ENCODE assay signal across 8 cellular contexts in genomic region chr2:70553584-70554337, GRCh38. TPM values are rescaled to one million over a fixed set of nuclear protein-coding genes. Genes with fewer than 3 reads are reported as not detected.
DNase-seq lines count a peak whose midpoint lies in the region; ATAC-seq, FAIRE-seq and TF ChIP-seq lines count a peak whose summit lies in the region.

Gene TGFA (minus strand): TSS chr2:70553826. CDS start chr2:70553767, 59 bp downstream.

- H3K27me3 ChIP-seq in ACC112 (ENCODE audit: insufficient read depth, low read length) (peaks cover 75% of the 10 kb centered on the region), H1 (replicated peaks in 1 of 4; ENCODE audit: control insufficient read depth in 3 of 4, extremely low read depth in 1 of 4, insufficient read depth in 3 of 4, low read length in 3 of 4) (peaks cover 6 to 45% (median 28%) of the 10 kb centered on the region in 4 experiments)

- no peak within 1 kb of the TSS for H2BK20ac ChIP-seq in H1 (ENCODE audit: low read length)

- CTCF ChIA-PET in H1 (lab: Charles Lee; ENCODE audit: partially characterized antibody) = interaction anchor here (0.7 to 2.8 kb wide), 7 partner anchors 17 to 220 kb away, joined by 3 to 23 read pairs (median 3); no protein-coding TSS in a partner anchor

- POLR2A ChIA-PET in H1 (lab: Charles Lee; ENCODE audit: partially characterized antibody) = interaction anchor here (1.0 to 1.8 kb wide), 3 partner anchors 66 to 296 kb away, joined by 3 to 4 read pairs (median 3); partner anchors contain the start of gene PCYOX1

- no peak within 1 kb of the TSS for H2AK5ac ChIP-seq in H1 (ENCODE audit: low read depth, low read length)

- no peak within 1 kb of the TSS; a peak in 2 of 7 replicates for H3K9ac ChIP-seq in H1 (replicated peaks in 1 of 4; ENCODE audit: extremely low read depth in 1 of 4, low read depth in 3 of 4, low read length in 3 of 4)

- H3K9me3 ChIP-seq in H1 (ENCODE audit: insufficient read depth in 2 of 2, low read depth in 1 of 2, low read length in 1 of 2) = no peaks in the 10 kb centered on the region

- 1% methylated on average over 34 of the region's 88 CpGs; no CpG with 5 or more reads in 1 of the 2 experiments for WGBS in H1 (ENCODE audit: extremely low coverage in 1 of 2, insufficient coverage in 1 of 2, insufficient read length in 1 of 2, insufficient replicate concordance in 2 of 2, low coverage in 1 of 2, low lambda C conversion rate in 2 of 2, missing lambda C conversion rate in 1 of 2), 2 experiments

- peak within 1 kb of the TSS; percentile 77 for H3K4me3 ChIP-seq in ACC112 (ENCODE audit: low read depth, low read length)
- peak within 1 kb of the TSS; percentile 45 to 85 (median 66) for H3K4me3 ChIP-seq in H1 (ENCODE audit: extremely low read depth in 1 of 4, insufficient read depth in 2 of 4, low read depth in 3 of 4, low read length in 4 of 4)

- TF ChIP-seq CTCF in H1 (IDR thresholded peaks at IDR 0.05; ENCODE audit: control extremely low read depth in 1 of 3, insufficient read depth in 1 of 3, low read depth in 1 of 3, low read length in 3 of 3) (peak; percentile 83 to 89 (median 85)), mesothelial cell of epicardium (IDR thresholded peaks at IDR 0.05; ENCODE audit: unreplicated experiment) (peak; percentile 80)

- no peak within 1 kb of the TSS for H4K5ac ChIP-seq in H1 (ENCODE audit: insufficient read length, low read depth, low read length)

- H3K9me3 Mint-ChIP-seq in mesothelial cell of epicardium = no peaks in the 10 kb centered on the region

- no peaks in the 10 kb centered on the region for H3K79me1 ChIP-seq in H1 (ENCODE audit: low read depth, low read length)

- TF ChIP-seq RAD21 in H1 (IDR thresholded peaks at IDR 0.05 in 1 of 2, conservative IDR thresholded peaks at IDR 0.05 in 1 of 2; ENCODE audit: low read depth in 2 of 2, low read length in 2 of 2) = peak; percentile 66 to 79; a peak in 3 of 4 replicates

- H4K8ac ChIP-seq in H1 (ENCODE audit: extremely low read depth, insufficient read depth, low read length) = peak within 1 kb of the TSS; percentile 64

- 0 out of 3 replicates have a peak, but pooled peaks of 1 of the 2 experiments have one; percentile 3 for TF ChIP-seq POLR2A in H1 (IDR thresholded peaks at IDR 0.05; ENCODE audit: control extremely low read depth in 1 of 2, low read depth in 2 of 2, low read length in 2 of 2)

- H3K36me3 Mint-ChIP-seq in mesothelial cell of epicardium = no peaks in the 10 kb centered on the region

- H3K18ac ChIP-seq in H1 (ENCODE audit: extremely low read depth, low read length) = peak within 1 kb of the TSS; percentile 78

- no peak within 1 kb of the TSS for H4K91ac ChIP-seq in H1 (replicated peaks; ENCODE audit: insufficient read length, low read length)

- H3K23me2 ChIP-seq in H1 (ENCODE audit: low read depth, low read length) = peaks cover 17% of the 10 kb centered on the region; the same call in 1 of the 2 replicates

- FAIRE-seq in H1 (lab: Jason Lieb, UNC) = no peak

- H3K4me1 ChIP-seq in ACC112 (ENCODE audit: control insufficient read depth, insufficient read depth, low read length, unreplicated experiment) (peaks cover 11% of the 10 kb centered on the region), H1 (replicated peaks in 1 of 4; ENCODE audit: control insufficient read depth in 3 of 4, insufficient read depth in 4 of 4, low read length in 3 of 4) (peaks cover 3 to 6% (median 4%) of the 10 kb centered on the region in 4 experiments; a peak in 5 of 7 replicates)

- no peak within 1 kb of the TSS for H3K27ac ChIP-seq in ACC112 (ENCODE audit: low read depth, low read length)
- H3K27ac ChIP-seq in H1 (ENCODE audit: low read depth, low read length) = no peak within 1 kb of the TSS

- H3K23ac ChIP-seq in H1 (ENCODE audit: insufficient read length) = no peak within 1 kb of the TSS

- peak within 1 kb of the TSS; percentile 11 for H3K56ac ChIP-seq in H1 (replicated peaks; ENCODE audit: insufficient read length, low read depth, low read length)

- H3K79me2 ChIP-seq in ACC112 (ENCODE audit: control insufficient read depth, insufficient read depth, low read length, unreplicated experiment) (no peaks in the 10 kb centered on the region), H1 (ENCODE audit: control insufficient read depth in 1 of 2, insufficient read depth in 2 of 2, low read length in 2 of 2) (no peaks in the 10 kb centered on the region)

- peak within 1 kb of the TSS; percentile 77 for H3K4me3 Mint-ChIP-seq in mesothelial cell of epicardium

- peak within 1 kb of the TSS; percentile 61; the same call in 1 of the 2 replicates for H2BK15ac ChIP-seq in H1 (ENCODE audit: low read length)

- peak within 1 kb of the TSS; percentile 31 for H2AFZ ChIP-seq in ACC112 (ENCODE audit: low read length, unreplicated experiment)
- H2AFZ ChIP-seq in H1 (ENCODE audit: low read length) = peak within 1 kb of the TSS; percentile 86

- H3K27ac Mint-ChIP-seq in mesothelial cell of epicardium = peak within 1 kb of the TSS; percentile 50

- H2BK5ac ChIP-seq in H1 (ENCODE audit: low read depth, low read length) = no peak within 1 kb of the TSS; the same call in 1 of the 2 replicates

- ATAC-seq in GM18867 (IDR thresholded peaks at IDR 0.05; ENCODE audit: unreplicated experiment) (peak; percentile 80), HG03342 (IDR thresholded peaks at IDR 0.05; ENCODE audit: unreplicated experiment) (peak; percentile 76)

- H3K4ac ChIP-seq in H1 (replicated peaks; ENCODE audit: insufficient read length, low read depth, low read length) = no peak within 1 kb of the TSS

- DNase-seq in NCI-H748 (lab: John Stamatoyannopoulos, UW; ENCODE audit: unreplicated experiment) (peak; percentile 79), H1 (ENCODE audit: low read depth in 1 of 2, low spot score in 2 of 2) (peak; percentile 66 to 88), mesothelial cell of epicardium (ENCODE audit: low spot score in 2 of 2, unreplicated experiment in 2 of 2) (peak; percentile 41 to 70)
- peak; percentile 87 for DNase-seq in activated CD8-positive, alpha-beta memory T cell treated with anti-CD3 and anti-CD28 coated beads for 24 hours
- DNase-seq in stimulated activated CD8-positive, alpha-beta memory T cell treated with anti-CD3 and anti-CD28 coated beads, Interleukin-15, amount 100 ng/mL, for 4 hours (ENCODE audit: low read depth in 2 of 2) = peak; percentile 27 to 52

- no peak within 1 kb of the TSS; the same call in 1 of the 2 replicates for H2BK12ac ChIP-seq in H1 (ENCODE audit: low read depth, low read length)

- 0 out of 3 replicates have a peak, but pooled peaks of 1 of the 2 experiments have one; percentile 29 for TF ChIP-seq EP300 in H1 (IDR thresholded peaks at IDR 0.05; ENCODE audit: borderline replicate concordance in 1 of 2, low read depth in 2 of 2, low read length in 2 of 2)

- peaks cover 18% of the 10 kb centered on the region for H3K4me1 Mint-ChIP-seq in mesothelial cell of epicardium

- H3K4me2 ChIP-seq in H1 (ENCODE audit: insufficient read depth in 1 of 2, low read depth in 2 of 2, low read length in 2 of 2) = peak within 1 kb of the TSS; percentile 89 to 93

- peaks cover 3% of the 10 kb centered on the region in 2 experiments for H4K20me1 ChIP-seq in H1 (replicated peaks in 1 of 2; ENCODE audit: control insufficient read depth in 1 of 2, insufficient read depth in 2 of 2, low read length in 2 of 2)

- no peaks in the 10 kb centered on the region for H3K36me3 ChIP-seq in ACC112 (ENCODE audit: insufficient read depth, low read length)
- no peaks in the 10 kb centered on the region for H3K36me3 ChIP-seq in H1 (ENCODE audit: control insufficient read depth in 2 of 4, insufficient read depth in 4 of 4, low read length in 3 of 4)

- H2BK120ac ChIP-seq in H1 (replicated peaks; ENCODE audit: low read depth, low read length) = no peak within 1 kb of the TSS

- H3K14ac ChIP-seq in H1 (ENCODE audit: insufficient read length) = no peak within 1 kb of the TSS

- peaks cover 83% of the 10 kb centered on the region for H3K27me3 Mint-ChIP-seq in mesothelial cell of epicardium (ENCODE audit: low read depth)

TF ChIP-seq in H1, 55 proteins besides CTCF, POLR2A, EP300 and RAD21 (continues in another document):
- TF ChIP-seq TBP (IDR thresholded peaks at IDR 0.05; ENCODE audit: low read depth, low read length) (peak; percentile 28; the same call in 1 of the 2 replicates), CHD1 (IDR thresholded peaks at IDR 0.05; ENCODE audit: low read depth, low read length) (no peak), POU5F1 (IDR thresholded peaks at IDR 0.05; ENCODE audit: low read depth, low read length) (no peak), RBBP5 (IDR thresholded peaks at IDR 0.05; ENCODE audit: borderline replicate concordance, low read depth, low read length) (no peak; the same call in 1 of the 2 replicates), ASH2L (IDR thresholded peaks at IDR 0.05; ENCODE audit: low read length) (peak; percentile 47), CEBPB (IDR thresholded peaks at IDR 0.05; ENCODE audit: low read depth, low read length) (no peak), RXRA (IDR thresholded peaks at IDR 0.05; ENCODE audit: insufficient read depth, low read depth, low read length) (no peak), BRCA1 (IDR thresholded peaks at IDR 0.05; ENCODE audit: low read depth, low read length) (no peak), NRF1 (IDR thresholded peaks at IDR 0.05; ENCODE audit: low read depth, low read length) (no peak), CHD2 (IDR thresholded peaks at IDR 0.05; ENCODE audit: low read length) (no peak), MAFK (IDR thresholded peaks at IDR 0.05; ENCODE audit: low read depth, low read length) (no peak), TAF7 (optimal IDR thresholded peaks at IDR 0.05; ENCODE audit: borderline replicate concordance, low read depth, low read length) (peak; percentile 44), JUN (IDR thresholded peaks at IDR 0.05; ENCODE audit: low read depth, low read length) (no peak), KDM5A (IDR thresholded peaks at IDR 0.05; ENCODE audit: low read length) (no peak), SP2 (IDR thresholded peaks at IDR 0.05; ENCODE audit: low read length) (no peak), CBX8 (IDR thresholded peaks at IDR 0.05; ENCODE audit: borderline replicate concordance, low read depth, low read length) (no peak), GABPA (IDR thresholded peaks at IDR 0.05; ENCODE audit: borderline replicate concordance, insufficient read depth, low read length) (peak; percentile 54; the same call in 1 of the 2 replicates), JUND (IDR thresholded peaks at IDR 0.05; ENCODE audit: low read length) (no peak)

RNA-seq across cellular contexts. Expression of gene TGFA, which starts in this region (rescaled TPM):
- total RNA-seq in H1 (2021; fragmentation: NEBNext Ultra II Directional; extraction: Animal tissue kit (Norgen Biotek cat#: 25700)) = 2.8 and 3.7 TPM in 2 replicates
- 1.8 and 2.1 TPM in 2 replicates for polyA plus RNA-seq in H1 (2011; rRNA removed)
- 1.8 TPM for polyA plus RNA-seq in H1 (2011; cell fraction: cytosol; rRNA removed)
- polyA plus RNA-seq in H1 (2011; cell fraction: nucleus; rRNA removed) = 2.7 TPM
- polyA plus RNA-seq in H1 (2012, experiment 1 of 2) = 1.4 to 2.2 TPM (median 1.7 TPM) in 4 replicates
- polyA plus RNA-seq in H1 (2012, experiment 2 of 2) = 0.81 TPM
- polyA plus RNA-seq in H1 (2013, experiment 1 of 2) = 2.1 TPM
- polyA plus RNA-seq in H1 (2013, experiment 2 of 2) = 3.0 TPM
- polyA minus RNA-seq in H1 (2011; rRNA and poly(A)+ RNA removed) = 2.2 and 2.7 TPM in 2 replicates
- polyA minus RNA-seq in H1 (2011; cell fraction: cytosol; rRNA and poly(A)+ RNA removed) = 1.8 TPM
- polyA minus RNA-seq in H1 (2011; cell fraction: nucleus; rRNA and poly(A)+ RNA removed) = 3.5 TPM
- 0.77 to 0.96 TPM (median 0.78 TPM) in 3 replicates for total RNA-seq in mesothelial cell of epicardium

Comparison
In these comparisons a context has a peak if more than half of its experiments do, and no peak if none do; other contexts are left out.
1. Peak in DNase-seq in mesothelial cell of epicardium; RNA of the gene not detected or under 1 TPM.